ENCODE assay signal across 8 cellular contexts in genomic region chr6:147204060-147204785, GRCh38. TPM values are rescaled to one million over a fixed set of nuclear protein-coding genes. Genes with fewer than 3 reads are reported as not detected.
DNase-seq lines count a peak whose midpoint lies in the region; ATAC-seq, FAIRE-seq and TF ChIP-seq lines count a peak whose summit lies in the region.

TSS of gene STXBP5 (plus strand) at chr6:147204417. CDS start at chr6:147204533, 116 bp downstream.

- H3K27ac ChIP-seq in 22Rv1, result peak within 1 kb of the TSS; percentile 93
- peak within 1 kb of the TSS; percentile 91 for H3K27ac ChIP-seq in epithelial cell of prostate

- TF ChIP-seq POLR2A in GM12892 (IDR thresholded peaks at IDR 0.05; ENCODE audit: low read depth, low read length), result no peak

- DNase-seq in GM12892 (ENCODE audit: insufficient read length), result no peak
- peak; percentile 82 for DNase-seq in NCI-H69 (lab: John Stamatoyannopoulos, UW)
- DNase-seq in activated T-cell treated with anti-CD3 and anti-CD28 coated beads for 4 hours, result peak; percentile 12
- no peak for DNase-seq in epithelial cell of prostate (ENCODE audit: low read depth, low spot score)
- peak; percentile 34 for DNase-seq in mucosa of gallbladder (ENCODE audit: low spot score)
- DNase-seq in stimulated activated naive CD4-positive, alpha-beta T cell (lab: John Stamatoyannopoulos, UW), result peak; percentile 13 to 51 (median 34)

- ATAC-seq in HG02938 (IDR thresholded peaks at IDR 0.05; ENCODE audit: unreplicated experiment), result peak; percentile 20

- TF ChIP-seq CTCF in 22Rv1 (IDR thresholded peaks at IDR 0.05), result no peak

- FAIRE-seq in GM12892 (lab: Jason Lieb, UNC), result peak; percentile 81

RNA-seq across cellular contexts. Expression of gene STXBP5, which starts in this region (rescaled TPM):
- polyA plus RNA-seq in GM12892 (2012; ENCODE audit: missing spikeins), result 4.3 TPM
- 23.0 TPM for total RNA-seq in mucosa of gallbladder

Comparison
In these comparisons a context has a peak if more than half of its experiments do, and no peak if none do; other contexts are left out.
1. DNase-seq: peak in NCI-H69 (single experiment), activated T-cell treated with anti-CD3 and anti-CD28 coated beads for 4 hours (single experiment), mucosa of gallbladder (single experiment) and stimulated activated naive CD4-positive, alpha-beta T cell (6 of 6); none in GM12892 (single experiment) and epithelial cell of prostate (single experiment).